In genomic region chr11:747176-748006, GRCh38 we compare ENCODE assay signal across 1 cellular context.
TF ChIP-seq lines count a peak whose summit lies in the region.

Gene TALDO1, plus strand, starts transcription at chr11:747464. Its CDS starts 18 bp downstream, at chr11:747482.

TF ChIP-seq in HepG2, 621 proteins besides CTCF, POLR2A, EP300 and RAD21 (continued from another document and continues in another):
- TF ChIP-seq ZNF710 (CRISPR knock-in tag; IDR thresholded peaks at IDR 0.05; ENCODE audit: borderline replicate concordance) = peak; percentile 42; the same call in 1 of the 2 replicates
- no peak for TF ChIP-seq RERE (CRISPR knock-in tag; IDR thresholded peaks at IDR 0.05; ENCODE audit: low read depth)
- TF ChIP-seq MYC (CRISPR knock-in tag; IDR thresholded peaks at IDR 0.05; ENCODE audit: borderline replicate concordance) = peak; percentile 42; the same call in 1 of the 2 replicates
- peak; percentile 84; the same call in 1 of the 2 replicates for TF ChIP-seq TFDP1 (CRISPR knock-in tag; IDR thresholded peaks at IDR 0.05; ENCODE audit: borderline replicate concordance)
- peak; percentile 70 for TF ChIP-seq ZNF205 (CRISPR knock-in tag; IDR thresholded peaks at IDR 0.05)
- TF ChIP-seq DRAP1 (CRISPR knock-in tag; IDR thresholded peaks at IDR 0.05) = peak; percentile 45
- TF ChIP-seq ZNF510 (CRISPR knock-in tag; IDR thresholded peaks at IDR 0.05; ENCODE audit: low read depth) = 0 out of 2 replicates have a peak, but pooled peaks have one; percentile 61
- peak; percentile 25; the same call in 1 of the 2 replicates for TF ChIP-seq ZFYVE20 (CRISPR knock-in tag; IDR thresholded peaks at IDR 0.05; ENCODE audit: borderline replicate concordance, low read depth)
- no peak for TF ChIP-seq JUN (CRISPR knock-in tag; IDR thresholded peaks at IDR 0.05)
- TF ChIP-seq CAMTA2 (CRISPR knock-in tag; IDR thresholded peaks at IDR 0.05; ENCODE audit: borderline replicate concordance) = peak; percentile 37; the same call in 1 of the 2 replicates
- TF ChIP-seq MAX (IDR thresholded peaks at IDR 0.05) = peak; percentile 87
- peak; percentile 67 for TF ChIP-seq GATAD1 (CRISPR knock-in tag; IDR thresholded peaks at IDR 0.05)
- TF ChIP-seq ZBED4 (CRISPR knock-in tag; IDR thresholded peaks at IDR 0.05; ENCODE audit: borderline replicate concordance) = no peak
- TF ChIP-seq MIER3 (CRISPR knock-in tag; IDR thresholded peaks at IDR 0.05; ENCODE audit: borderline replicate concordance) = peak; percentile 9; the same call in 1 of the 2 replicates
- TF ChIP-seq ZNF234 (CRISPR knock-in tag; conservative IDR thresholded peaks at IDR 0.05) = 0 out of 2 replicates have a peak, but pooled peaks have one; percentile 85
- TF ChIP-seq SP140L (CRISPR knock-in tag; IDR thresholded peaks at IDR 0.05; ENCODE audit: borderline replicate concordance) = no peak
- TF ChIP-seq ZNF503 (CRISPR knock-in tag; IDR thresholded peaks at IDR 0.05) = 0 out of 2 replicates have a peak, but pooled peaks have one; percentile 25
- TF ChIP-seq ZNF629 (CRISPR knock-in tag; conservative IDR thresholded peaks at IDR 0.05) = no peak
- peak; percentile 75; the same call in 1 of the 2 replicates for TF ChIP-seq ZNF713 (CRISPR knock-in tag; IDR thresholded peaks at IDR 0.05)
- TF ChIP-seq ARNTL (CRISPR knock-in tag; IDR thresholded peaks at IDR 0.05) = peak; percentile 83; the same call in 1 of the 2 replicates
- TF ChIP-seq ZSCAN20 (CRISPR knock-in tag; IDR thresholded peaks at IDR 0.05; ENCODE audit: borderline replicate concordance) = peak; percentile 51; the same call in 1 of the 2 replicates
- TF ChIP-seq IRX3 (CRISPR knock-in tag; IDR thresholded peaks at IDR 0.05; ENCODE audit: borderline replicate concordance, low read depth) = peak; percentile 59; the same call in 1 of the 2 replicates
- peak; percentile 64 for TF ChIP-seq ZNF564 (CRISPR knock-in tag; IDR thresholded peaks at IDR 0.05)
- TF ChIP-seq ZNF235 (CRISPR knock-in tag; IDR thresholded peaks at IDR 0.05; ENCODE audit: borderline replicate concordance) = peak; percentile 70; the same call in 1 of the 2 replicates
- TF ChIP-seq KMT2B (CRISPR knock-in tag; IDR thresholded peaks at IDR 0.05) = peak; percentile 54
- TF ChIP-seq ZNF546 (CRISPR knock-in tag; conservative IDR thresholded peaks at IDR 0.05) = 0 out of 2 replicates have a peak, but pooled peaks have one; percentile 26
- TF ChIP-seq SOX6 (IDR thresholded peaks at IDR 0.05) = no peak
- TF ChIP-seq SOX6 (CRISPR knock-in tag; IDR thresholded peaks at IDR 0.05) = peak; percentile 52; the same call in 1 of the 2 replicates
- 0 out of 2 replicates have a peak, but pooled peaks have one; percentile 27 for TF ChIP-seq ZBTB20 (CRISPR knock-in tag; IDR thresholded peaks at IDR 0.05; ENCODE audit: borderline replicate concordance, low read depth)
- TF ChIP-seq ADNP (CRISPR knock-in tag; IDR thresholded peaks at IDR 0.05) = no peak
- peak; percentile 61; the same call in 1 of the 2 replicates for TF ChIP-seq ZNF747 (CRISPR knock-in tag; IDR thresholded peaks at IDR 0.05; ENCODE audit: borderline replicate concordance)
- TF ChIP-seq CERS6 (CRISPR knock-in tag; IDR thresholded peaks at IDR 0.05) = no peak
- TF ChIP-seq ZNF563 (CRISPR knock-in tag; IDR thresholded peaks at IDR 0.05) = peak; percentile 62
- TF ChIP-seq TBX2 (CRISPR knock-in tag; IDR thresholded peaks at IDR 0.05; ENCODE audit: borderline replicate concordance) = peak; percentile 71
- peak; percentile 80 for TF ChIP-seq ZNF687 (CRISPR knock-in tag; IDR thresholded peaks at IDR 0.05)
- no peak for TF ChIP-seq HCFC1 (IDR thresholded peaks at IDR 0.05; ENCODE audit: low read depth, low read length)
- TF ChIP-seq SP4 (CRISPR knock-in tag; IDR thresholded peaks at IDR 0.05) = peak; percentile 47
